Comparison of ENCODE assay signal across 19 cellular contexts in the genomic region with DNA sequence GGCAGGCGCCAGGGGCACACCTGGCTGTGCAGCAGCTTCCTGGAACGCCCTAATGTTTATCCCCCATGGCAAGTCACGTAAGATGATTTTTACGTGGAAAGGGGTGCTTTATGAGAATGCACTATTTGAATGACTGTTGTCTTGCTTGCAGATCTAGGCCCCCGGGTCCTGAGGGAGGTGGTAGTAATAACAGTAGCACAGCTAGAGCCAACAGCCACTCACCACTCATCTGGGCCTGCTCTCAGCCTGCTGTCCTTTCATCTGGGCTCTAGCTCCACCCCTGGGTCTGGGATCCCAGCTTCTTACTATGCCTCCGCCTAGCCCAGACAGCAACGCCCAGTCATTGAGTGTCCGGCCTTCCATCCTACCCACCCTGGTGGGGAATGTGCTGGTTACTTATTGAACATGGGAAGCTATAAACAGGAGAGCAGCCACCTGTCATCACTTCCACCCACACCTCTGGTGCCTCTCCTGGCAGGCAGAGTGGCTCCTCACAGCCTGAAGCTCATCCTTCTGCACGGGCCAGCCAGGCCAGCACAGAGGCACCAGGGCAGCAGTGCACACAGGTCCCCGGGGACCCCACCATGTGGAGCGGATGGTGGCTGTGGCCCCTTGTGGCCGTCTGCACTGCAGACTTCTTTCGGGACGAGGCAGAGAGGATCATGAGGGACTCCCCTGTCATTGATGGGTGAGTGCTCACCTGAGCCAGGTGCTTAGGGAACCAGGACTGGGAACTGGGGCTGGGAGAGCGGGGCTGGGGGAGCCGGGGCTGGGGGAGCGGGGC. TPM values are rescaled to one million over a fixed set of nuclear protein-coding genes. Genes with fewer than 3 reads are reported as not detected.
DNase-seq lines count a peak whose midpoint lies in the region; ATAC-seq and TF ChIP-seq lines count a peak whose summit lies in the region.
"Had no signal": no experiment of that assay in that cellular context is flagged by ENCODE, and none has a peak within 500 bp of the region (broad histone marks: within the 10 kb centered on the region; RNA-seq: fewer than 3 reads in every experiment).

No MANE protein-coding gene starts in this region.

- no peaks in the 10 kb centered on the region for H3K4me1 Mint-ChIP-seq in activated T-helper 17 cell treated with anti-CD3 and anti-CD28 coated beads, Interleukin-2, amount 50 U/mL, for 72 hours

- no peak for TF ChIP-seq POLR2A in heart left ventricle (IDR thresholded peaks at IDR 0.05)

- H3K18ac ChIP-seq in trophoblast cell (ENCODE audit: low read length), result no peak overlapping the region

- DNase-seq in trophoblast cell, result peak; percentile 15 to 49
- no peak for DNase-seq in SK-N-DZ (ENCODE audit: low spot score)
- DNase-seq in MG63, result no peak
- DNase-seq in heart left ventricle, result no peak
- DNase-seq: CD8-positive, alpha-beta T cell; DMS79 treated with DMSO at 0.1 percent for 48 hours; HFFc6; IMR-90; Karpas-422; NCI-H1048; NCI-H1436; NCI-H1930; NCI-H345; NCI-H524 treated with DMSO at 0.1 percent for 48 hours; PC-9 had no signal

- no peaks in the 10 kb centered on the region for H3K36me3 Mint-ChIP-seq in activated T-helper 17 cell treated with anti-CD3 and anti-CD28 coated beads, Interleukin-2, amount 50 U/mL, for 72 hours (ENCODE audit: low read depth)
- H3K36me3 Mint-ChIP-seq: CD8-positive, alpha-beta T cell had no signal

- H3K27ac Mint-ChIP-seq in activated T-helper 17 cell treated with anti-CD3 and anti-CD28 coated beads, Interleukin-2, amount 50 U/mL, for 72 hours, result no peak overlapping the region
- H3K27ac Mint-ChIP-seq: CD8-positive, alpha-beta T cell; HFFc6 had no signal

- H4K12ac ChIP-seq in trophoblast cell (ENCODE audit: low read depth, low read length), result no peak overlapping the region

- H2BK5ac ChIP-seq in trophoblast cell (ENCODE audit: low read depth, low read length, poor library complexity), result no peak overlapping the region

- no peaks in the 10 kb centered on the region for H3K9me3 Mint-ChIP-seq in activated T-helper 17 cell treated with anti-CD3 and anti-CD28 coated beads, Interleukin-2, amount 50 U/mL, for 72 hours
- H3K9me3 Mint-ChIP-seq: CD8-positive, alpha-beta T cell; HFFc6 had no signal

- no peak overlapping the region for H3K14ac ChIP-seq in trophoblast cell (ENCODE audit: low read length)

- H4K20me1 ChIP-seq in BLaER1, result peaks cover 7% of the 10 kb centered on the region; the same call in 1 of the 2 replicates

- no peaks in the 10 kb centered on the region for H3K79me1 ChIP-seq in trophoblast cell (ENCODE audit: low read length)

- no CpG with 5 or more reads among the region's 17 CpGs for WGBS in trophoblast cell (ENCODE audit: extremely low coverage, insufficient coverage, insufficient read length)
- 85 to 88% (median 87%) methylated on average over 11 to 17 of the region's 17 CpGs for WGBS in heart left ventricle, 4 donors

- H2AK5ac ChIP-seq in trophoblast cell (ENCODE audit: low read length), result no peak overlapping the region

- H3K4me3 ChIP-seq in BLaER1, result no peak overlapping the region
- no peak overlapping the region for H3K4me3 ChIP-seq in trophoblast cell (ENCODE audit: low read depth, low read length)
- H3K4me3 ChIP-seq in MG63, result no peak overlapping the region
- no peak overlapping the region for H3K4me3 ChIP-seq in heart left ventricle
- H3K4me3 ChIP-seq: BLaER1 treated with 17β-estradiol and CSF1 and Interleukin-3, amounts not matched to agents 10 nM and 100 nM; PC-9 had no signal

- ATAC-seq in activated T-helper 17 cell treated with anti-CD3 and anti-CD28 coated beads, Interleukin-2, amount 50 U/mL, for 72 hours (replicated peaks), result peak; percentile 21
- ATAC-seq in heart left ventricle, result no peak
- ATAC-seq: CD8-positive, alpha-beta T cell had no signal

- H3K4ac ChIP-seq in trophoblast cell (ENCODE audit: low read depth, low read length), result no peak overlapping the region

- H3K79me2 ChIP-seq in trophoblast cell (ENCODE audit: control insufficient read depth, insufficient read depth, low read length, poor library complexity), result no peaks in the 10 kb centered on the region

- no peak overlapping the region for H2BK120ac ChIP-seq in trophoblast cell (ENCODE audit: insufficient read depth, low read length, poor library complexity)

- H3K27ac ChIP-seq in BLaER1, result no peak overlapping the region
- no peak overlapping the region for H3K27ac ChIP-seq in trophoblast cell (ENCODE audit: low read depth, low read length)
- no peak overlapping the region for H3K27ac ChIP-seq in heart left ventricle
- H3K27ac ChIP-seq: BLaER1 treated with 17β-estradiol and CSF1 and Interleukin-3, amounts not matched to agents 10 nM and 100 nM; PC-9 had no signal

- H4K8ac ChIP-seq in trophoblast cell (ENCODE audit: low read depth, low read length), result no peak overlapping the region

- no peak overlapping the region for H3K9ac ChIP-seq in BLaER1
- no peak overlapping the region for H3K9ac ChIP-seq in trophoblast cell (ENCODE audit: low read length)
- H3K9ac ChIP-seq: BLaER1 treated with 17β-estradiol and CSF1 and Interleukin-3, amounts not matched to agents 10 nM and 100 nM had no signal

- no peak for TF ChIP-seq CTCF in heart left ventricle (IDR thresholded peaks at IDR 0.05)

- no peak overlapping the region for H2BK12ac ChIP-seq in trophoblast cell (ENCODE audit: low read length)

- H4K91ac ChIP-seq in trophoblast cell (ENCODE audit: low read depth, low read length), result no peak overlapping the region

- H3K4me1 ChIP-seq in BLaER1 (peaks cover 28% of the 10 kb centered on the region), trophoblast cell (ENCODE audit: control insufficient read depth in 1 of 2, insufficient read depth in 2 of 2, low read length in 2 of 2) (peaks cover 3 to 5% of the 10 kb centered on the region in 2 experiments), heart left ventricle (no peaks in the 10 kb centered on the region)

- peak overlapping the region; percentile 37; the same call in 1 of the 2 replicates for H3K4me2 ChIP-seq in BLaER1
- no peak overlapping the region for H3K4me2 ChIP-seq in trophoblast cell (ENCODE audit: low read length)
- H3K4me2 ChIP-seq: PC-9 had no signal

- H3K36me3 ChIP-seq in BLaER1 (peaks cover 8% of the 10 kb centered on the region; the same call in 1 of the 2 replicates), trophoblast cell (ENCODE audit: control insufficient read depth in 1 of 2, insufficient read depth in 2 of 2, low read length in 2 of 2) (no peaks in the 10 kb centered on the region), MG63 (no peaks in the 10 kb centered on the region), heart left ventricle (no peaks in the 10 kb centered on the region)

- H3K23ac ChIP-seq in trophoblast cell (ENCODE audit: low read length), result no peak overlapping the region

- no peaks in the 10 kb centered on the region for H3K27me3 Mint-ChIP-seq in activated T-helper 17 cell treated with anti-CD3 and anti-CD28 coated beads, Interleukin-2, amount 50 U/mL, for 72 hours

- H3K9me3 ChIP-seq in BLaER1 (peaks cover 11% of the 10 kb centered on the region; the same call in 1 of the 2 replicates), trophoblast cell (ENCODE audit: insufficient read depth, low read depth, low read length) (peaks cover 6% of the 10 kb centered on the region), MG63 (no peaks in the 10 kb centered on the region), heart left ventricle (peaks cover 0 to 5% (median 0%) of the 10 kb centered on the region in 12 donors)

- H2AFZ ChIP-seq in trophoblast cell (ENCODE audit: insufficient read depth, low read length, poor library complexity), result no peak overlapping the region
- H2AFZ ChIP-seq: PC-9 had no signal

- no peak overlapping the region for H3K4me3 Mint-ChIP-seq in activated T-helper 17 cell treated with anti-CD3 and anti-CD28 coated beads, Interleukin-2, amount 50 U/mL, for 72 hours
- H3K4me3 Mint-ChIP-seq: CD8-positive, alpha-beta T cell; HFFc6 had no signal

- H3K27me3 ChIP-seq in BLaER1 (no peaks in the 10 kb centered on the region), trophoblast cell (ENCODE audit: insufficient read depth, low read length) (peaks cover 3% of the 10 kb centered on the region), MG63 (no peaks in the 10 kb centered on the region), heart left ventricle (peaks cover 0 to 31% (median 15%) of the 10 kb centered on the region in 9 donors)

- intact Hi-C loops in heart left ventricle (cut with DNase I), result loop anchor here in 1 of 10 donors (10.0 kb wide), 1 partner anchor 295 kb away; no protein-coding TSS in a partner anchor

RNA-seq across cellular contexts. Expression of a gene that starts 16.6 kb away (rescaled TPM):
- not detected for total RNA-seq in activated T-helper 17 cell treated with anti-CD3 and anti-CD28 coated beads, Interleukin-2, amount 50 U/mL, for 72 hours
- 0.04 TPM in 1 of 2 replicates, not detected in the other for polyA plus RNA-seq in trophoblast cell (2013)
- 0.59 and 1.1 TPM in 2 replicates for polyA plus RNA-seq in SK-N-DZ (2014; cell fraction: cytosol; rRNA removed)
- 6.4 and 6.8 TPM in 2 replicates for polyA plus RNA-seq in SK-N-DZ (2014; cell fraction: nucleus; rRNA removed)
- total RNA-seq in MG63 (2014; rRNA removed; shearing (Covaris generic); ENCODE audit: low replicate concordance), result not detected in 2 replicates
- total RNA-seq in heart left ventricle, result not detected
- polyA plus RNA-seq in heart left ventricle, result not detected
- total RNA-seq: CD8-positive, alpha-beta T cell; HFFc6; HT1080; IMR-90; PC-9 had no signal
- polyA plus RNA-seq: IMR-90 had no signal

RNA-seq across cellular contexts. Expression of a gene that starts 27.5 kb away (rescaled TPM):
- total RNA-seq in activated T-helper 17 cell treated with anti-CD3 and anti-CD28 coated beads, Interleukin-2, amount 50 U/mL, for 72 hours, result 10 to 100 TPM; 63.8 to 95.6 TPM
- 48.1 and 51.0 TPM in 2 replicates for polyA plus RNA-seq in trophoblast cell (2013)
- 119 and 120 TPM in 2 replicates for polyA plus RNA-seq in SK-N-DZ (2014; cell fraction: cytosol; rRNA removed)
- 140 and 162 TPM in 2 replicates for polyA plus RNA-seq in SK-N-DZ (2014; cell fraction: nucleus; rRNA removed)
- total RNA-seq in MG63 (2014; rRNA removed; shearing (Covaris generic); ENCODE audit: low replicate concordance), result 83.9 and 97.0 TPM in 2 replicates
- 10 to 100 TPM; 35.1 to 85.1 (median 44.6) TPM for total RNA-seq in heart left ventricle
- polyA plus RNA-seq in heart left ventricle, result 10 to 100 TPM; 29.3 to 86.3 TPM

RNA-seq across cellular contexts. Expression of a gene that starts 27.6 kb away (rescaled TPM):
- 10 to 100 TPM; 13.3 to 21.5 TPM for total RNA-seq in activated T-helper 17 cell treated with anti-CD3 and anti-CD28 coated beads, Interleukin-2, amount 50 U/mL, for 72 hours
- 11.1 and 11.9 TPM in 2 replicates for polyA plus RNA-seq in trophoblast cell (2013)
- polyA plus RNA-seq in SK-N-DZ (2014; cell fraction: cytosol; rRNA removed), result 14.5 and 21.9 TPM in 2 replicates
- 18.1 and 19.8 TPM in 2 replicates for polyA plus RNA-seq in SK-N-DZ (2014; cell fraction: nucleus; rRNA removed)
- total RNA-seq in MG63 (2014; rRNA removed; shearing (Covaris generic); ENCODE audit: low replicate concordance), result 6.6 and 13.7 TPM in 2 replicates
- total RNA-seq in heart left ventricle, result 1 to 10 TPM in 8 of 9 donors, under 1 TPM in 1; 0.94 to 5.1 (median 3.0) TPM
- 1 to 10 TPM; 1.8 to 3.9 TPM for polyA plus RNA-seq in heart left ventricle

RNA-seq across cellular contexts. Expression of a gene that starts 54.5 kb away (rescaled TPM):
- total RNA-seq in activated T-helper 17 cell treated with anti-CD3 and anti-CD28 coated beads, Interleukin-2, amount 50 U/mL, for 72 hours, result 10 to 100 TPM; 11.1 to 44.7 TPM
- 0.23 and 0.37 TPM in 2 replicates for polyA plus RNA-seq in trophoblast cell (2013)
- polyA plus RNA-seq in SK-N-DZ (2014; cell fraction: cytosol; rRNA removed), result 2.0 and 3.6 TPM in 2 replicates
- polyA plus RNA-seq in SK-N-DZ (2014; cell fraction: nucleus; rRNA removed), result 1.8 and 5.8 TPM in 2 replicates
- total RNA-seq in MG63 (2014; rRNA removed; shearing (Covaris generic); ENCODE audit: low replicate concordance), result 9.1 and 9.6 TPM in 2 replicates
- total RNA-seq in heart left ventricle, result under 1 TPM in 1 of 9 donors, not detected in 8; 0.20 TPM
- polyA plus RNA-seq in heart left ventricle, result under 1 TPM in 1 of 2 donors, not detected in 1; 0.50 TPM

RNA-seq across cellular contexts. Expression of a gene that starts 56.5 kb away (rescaled TPM):
- total RNA-seq in activated T-helper 17 cell treated with anti-CD3 and anti-CD28 coated beads, Interleukin-2, amount 50 U/mL, for 72 hours, result 10 to 100 TPM; 81.1 to 98.8 TPM
- 30.9 and 32.0 TPM in 2 replicates for polyA plus RNA-seq in trophoblast cell (2013)
- polyA plus RNA-seq in SK-N-DZ (2014; cell fraction: cytosol; rRNA removed), result 101 and 107 TPM in 2 replicates
- 895 and 969 TPM in 2 replicates for polyA plus RNA-seq in SK-N-DZ (2014; cell fraction: nucleus; rRNA removed)
- total RNA-seq in MG63 (2014; rRNA removed; shearing (Covaris generic); ENCODE audit: low replicate concordance), result 11.9 and 40.4 TPM in 2 replicates
- 10 to 100 TPM; 16.1 to 31.4 (median 20.0) TPM for total RNA-seq in heart left ventricle
- polyA plus RNA-seq in heart left ventricle, result 10 to 100 TPM; 22.9 to 30.7 TPM

Comparison
In these comparisons a context has a peak if more than half of its experiments do, and no peak if none do; other contexts are left out.
1. DNase-seq: peak in trophoblast cell (2 of 2); none in SK-N-DZ (single experiment), MG63 (single experiment) and heart left ventricle (0 of 5).